ENCODE assay signal across 10 cellular contexts in genomic region chr10:113020838-113021237, GRCh38.
DNase-seq lines count a peak whose midpoint lies in the region; ATAC-seq and TF ChIP-seq lines count a peak whose summit lies in the region.
"Had no signal": no experiment of that assay in that cellular context is flagged by ENCODE, and none has a peak within 500 bp of the region (broad histone marks: within the 10 kb centered on the region; RNA-seq: fewer than 3 reads in every experiment).

No MANE protein-coding gene starts in this region.

- CTCF ChIA-PET in activated CD4-positive, alpha-beta T cell treated with anti-CD3 and anti-CD28 coated beads for 36 hours (lab: Charles Lee) = no interaction called here

- peaks cover 4% of the 10 kb centered on the region for H3K27me3 Mint-ChIP-seq in activated CD4-positive, alpha-beta T cell treated with anti-CD3 and anti-CD28 coated beads for 36 hours
- H3K27me3 Mint-ChIP-seq in immature natural killer cell (ENCODE audit: low read depth in 3 of 3) = peaks cover 0 to 4% (median 1%) of the 10 kb centered on the region in 3 donors

- ATAC-seq in lower lobe of right lung (peak; percentile 68 to 74), thoracic aorta (ENCODE audit: insufficient number of reproducible peaks, low FRiP score, low read depth) (no peak), GM18867 (IDR thresholded peaks at IDR 0.05; ENCODE audit: unreplicated experiment) (no peak)
- ATAC-seq in activated CD4-positive, alpha-beta T cell treated with anti-CD3 and anti-CD28 coated beads for 36 hours = no peak
- ATAC-seq: mucosa of descending colon had no signal

- DNase-seq in NCI-H1694 treated with DMSO at 0.1 percent for 48 hours (lab: John Stamatoyannopoulos, UW) (peak; percentile 58), ascending aorta (ENCODE audit: low spot score in 2 of 2) (no peak), lower lobe of right lung (no peak), thoracic aorta (ENCODE audit: low spot score) (no peak), immature natural killer cell (no peak)
- no peak for DNase-seq in activated CD4-positive, alpha-beta T cell treated with anti-CD3 and anti-CD28 coated beads for 36 hours
- DNase-seq: MM.1S, mucosa of descending colon, T-helper 2 cell had no signal

- H3K4me3 Mint-ChIP-seq in activated CD4-positive, alpha-beta T cell treated with anti-CD3 and anti-CD28 coated beads for 36 hours = no peak overlapping the region
- H3K4me3 Mint-ChIP-seq in immature natural killer cell = no peak overlapping the region

- peaks cover 13 to 50% of the 10 kb centered on the region in 2 donors for H3K4me1 ChIP-seq in ascending aorta
- H3K4me1 ChIP-seq in lower lobe of right lung = peaks cover 67% of the 10 kb centered on the region
- peaks cover 19 to 67% of the 10 kb centered on the region in 2 donors for H3K4me1 ChIP-seq in thoracic aorta (ENCODE audit: control insufficient read depth in 1 of 2, low read depth in 2 of 2)

- H3K9me3 Mint-ChIP-seq in activated CD4-positive, alpha-beta T cell treated with anti-CD3 and anti-CD28 coated beads for 36 hours (ENCODE audit: low read depth) = no peaks in the 10 kb centered on the region
- H3K9me3 Mint-ChIP-seq in immature natural killer cell = no peaks in the 10 kb centered on the region

- no peaks in the 10 kb centered on the region for H3K4me1 Mint-ChIP-seq in activated CD4-positive, alpha-beta T cell treated with anti-CD3 and anti-CD28 coated beads for 36 hours
- H3K4me1 Mint-ChIP-seq in immature natural killer cell = no peaks in the 10 kb centered on the region

- intact Hi-C loops in ascending aorta (cut with DNase I) (loop anchor here (2.0 to 5.0 kb wide), 2 partner anchors 54 to 106 kb away; no protein-coding TSS in a partner anchor), lower lobe of right lung (cut with DNase I) (no loop called here)
- intact Hi-C loops in activated CD4-positive, alpha-beta T cell treated with anti-CD3 and anti-CD28 coated beads for 36 hours (cut with DNase I, micrococcal nuclease) = no loop called here

- H3K27me3 ChIP-seq in ascending aorta (no peaks in the 10 kb centered on the region), lower lobe of right lung (ENCODE audit: low read depth) (no peaks in the 10 kb centered on the region), thoracic aorta (replicated peaks; ENCODE audit: insufficient read depth) (no peaks in the 10 kb centered on the region)

- H3K4me3 ChIP-seq in ascending aorta (no peak overlapping the region), lower lobe of right lung (no peak overlapping the region), thoracic aorta (no peak overlapping the region)
- H3K4me3 ChIP-seq: mucosa of descending colon had no signal

- H3K27ac ChIP-seq in ascending aorta (peak overlapping the region; percentile 64 to 72), lower lobe of right lung (peak overlapping the region; percentile 24), thoracic aorta (peak overlapping the region; percentile 55 to 59)

- no peak overlapping the region for H3K27ac Mint-ChIP-seq in activated CD4-positive, alpha-beta T cell treated with anti-CD3 and anti-CD28 coated beads for 36 hours
- H3K27ac Mint-ChIP-seq in immature natural killer cell = no peak overlapping the region

- H3K9me3 ChIP-seq in ascending aorta = no peaks in the 10 kb centered on the region
- H3K9me3 ChIP-seq in lower lobe of right lung = no peaks in the 10 kb centered on the region
- H3K9me3 ChIP-seq in thoracic aorta = no peaks in the 10 kb centered on the region
- H3K9me3 ChIP-seq: mucosa of descending colon had no signal

- H3K36me3 ChIP-seq in ascending aorta (no peaks in the 10 kb centered on the region), lower lobe of right lung (no peaks in the 10 kb centered on the region), thoracic aorta (no peaks in the 10 kb centered on the region)

- TF ChIP-seq CTCF in ascending aorta (IDR thresholded peaks at IDR 0.05) = no peak
- TF ChIP-seq CTCF in lower lobe of right lung (IDR thresholded peaks at IDR 0.05) = no peak
- TF ChIP-seq CTCF in thoracic aorta (IDR thresholded peaks at IDR 0.05) = no peak

- H3K36me3 Mint-ChIP-seq in activated CD4-positive, alpha-beta T cell treated with anti-CD3 and anti-CD28 coated beads for 36 hours (ENCODE audit: low read depth) = no peaks in the 10 kb centered on the region
- H3K36me3 Mint-ChIP-seq in immature natural killer cell = no peaks in the 10 kb centered on the region

- POLR2A ChIA-PET in activated CD4-positive, alpha-beta T cell treated with anti-CD3 and anti-CD28 coated beads for 36 hours (lab: Charles Lee) = no interaction called here

Comparison
In these comparisons a context has a peak if more than half of its experiments do, and no peak if none do; other contexts are left out.
1. ATAC-seq: peak in lower lobe of right lung (2 of 2); none in thoracic aorta (single experiment), GM18867 (single experiment) and activated CD4-positive, alpha-beta T cell treated with anti-CD3 and anti-CD28 coated beads for 36 hours (single experiment).
2. Peak in every context shown above with its lines, with median percentiles within 50 percentile points of each other: H3K27ac ChIP-seq.